10 cellular contexts compared by ENCODE assay signal in the genomic region with DNA sequence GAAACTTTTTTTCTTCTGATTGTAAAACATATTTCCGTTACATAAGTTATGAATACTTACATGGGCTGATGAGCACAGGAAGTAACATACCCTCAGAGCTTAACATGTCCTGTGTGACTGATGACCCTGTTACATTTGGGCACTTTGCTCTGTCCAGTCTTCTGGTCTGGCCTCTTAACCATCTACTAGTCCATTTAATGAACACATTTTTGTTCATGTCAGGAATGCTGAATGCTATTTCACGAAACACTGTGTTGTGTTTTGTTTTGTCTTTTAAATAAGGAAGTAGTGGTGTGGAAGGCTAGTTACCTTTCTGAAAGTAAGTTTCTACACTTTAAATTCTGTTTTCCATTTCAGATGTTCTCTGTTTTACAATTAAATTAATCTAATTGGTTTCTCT.
DNase-seq lines count a peak whose midpoint lies in the region; ATAC-seq, FAIRE-seq and TF ChIP-seq lines count a peak whose summit lies in the region.
"Had no signal": no experiment of that assay in that cellular context is flagged by ENCODE, and none has a peak within 500 bp of the region (broad histone marks: within the 10 kb centered on the region; RNA-seq: fewer than 3 reads in every experiment).

No MANE protein-coding gene starts in this region.

- no peaks in the 10 kb centered on the region for H3K27me3 ChIP-seq in left lung

- H3K4me3 ChIP-seq in left lung: no peak overlapping the region

- DNase-seq in GM18507 (ENCODE audit: extremely low spot score, insufficient read length, low read depth) (no peak), NCI-H2081 (lab: John Stamatoyannopoulos, UW) (no peak), left lung (no peak), HCEC 1CT (no peak), GM19240 (ENCODE audit: insufficient read length, low spot score) (no peak)
- no peak for DNase-seq in activated naive CD8-positive, alpha-beta T cell treated with anti-CD3 and anti-CD28 coated beads, Interleukin-2, amount 50 U/mL, for 24 hours
- DNase-seq: NCI-H345 had no signal

- H3K27ac ChIP-seq in left lung: peak overlapping the region in 1 of 2 donors; percentile 51

- TF ChIP-seq CTCF in left lung (IDR thresholded peaks at IDR 0.05): no peak

- peaks cover 22% of the 10 kb centered on the region for H3K36me3 Mint-ChIP-seq in activated naive CD8-positive, alpha-beta T cell treated with anti-CD3 and anti-CD28 coated beads, Interleukin-2, amount 50 U/mL, for 24 hours (ENCODE audit: low read depth)

- peaks cover 28% of the 10 kb centered on the region for H3K4me1 Mint-ChIP-seq in activated naive CD8-positive, alpha-beta T cell treated with anti-CD3 and anti-CD28 coated beads, Interleukin-2, amount 50 U/mL, for 24 hours

- H3K36me3 ChIP-seq in left lung: peaks cover 0 to 35% of the 10 kb centered on the region in 2 donors

- ATAC-seq in GM21390 (IDR thresholded peaks at IDR 0.05; ENCODE audit: unreplicated experiment) (peak; percentile 51), HG03175 (IDR thresholded peaks at IDR 0.05; ENCODE audit: unreplicated experiment) (peak; percentile 67), left lung (no peak)
- ATAC-seq in activated naive CD8-positive, alpha-beta T cell treated with anti-CD3 and anti-CD28 coated beads, Interleukin-2, amount 50 U/mL, for 24 hours: no peak

- peak overlapping the region; percentile 74 for H3K27ac Mint-ChIP-seq in activated naive CD8-positive, alpha-beta T cell treated with anti-CD3 and anti-CD28 coated beads, Interleukin-2, amount 50 U/mL, for 24 hours

- FAIRE-seq in GM18507 (lab: Jason Lieb, UNC): peak; percentile 92

- H3K4me3 Mint-ChIP-seq in activated naive CD8-positive, alpha-beta T cell treated with anti-CD3 and anti-CD28 coated beads, Interleukin-2, amount 50 U/mL, for 24 hours: no peak overlapping the region
- H3K4me3 Mint-ChIP-seq: brain had no signal

- H3K9me3 Mint-ChIP-seq in activated naive CD8-positive, alpha-beta T cell treated with anti-CD3 and anti-CD28 coated beads, Interleukin-2, amount 50 U/mL, for 24 hours: no peaks in the 10 kb centered on the region
- H3K9me3 Mint-ChIP-seq: brain had no signal

- H3K27me3 Mint-ChIP-seq in activated naive CD8-positive, alpha-beta T cell treated with anti-CD3 and anti-CD28 coated beads, Interleukin-2, amount 50 U/mL, for 24 hours: no peaks in the 10 kb centered on the region
- H3K27me3 Mint-ChIP-seq: brain had no signal

- H3K4me1 ChIP-seq in left lung: peaks cover 0 to 13% of the 10 kb centered on the region in 2 donors

- intact Hi-C loops in left lung (cut with DNase I): no loop called here

- no peaks in the 10 kb centered on the region for H3K9me3 ChIP-seq in left lung

Comparison
In these comparisons a context has a peak if more than half of its experiments do, and no peak if none do; other contexts are left out.
1. ATAC-seq: peak in GM21390 (single experiment) and HG03175 (single experiment); none in activated naive CD8-positive, alpha-beta T cell treated with anti-CD3 and anti-CD28 coated beads, Interleukin-2, amount 50 U/mL, for 24 hours (single experiment) and left lung (single experiment).